Comparison of ENCODE assay signal across 13 cellular contexts in genomic region chr12:75933136-75933535, GRCh38.
DNase-seq lines count a peak whose midpoint lies in the region; ATAC-seq and TF ChIP-seq lines count a peak whose summit lies in the region.
"Had no signal": no experiment of that assay in that cellular context is flagged by ENCODE, and none has a peak within 500 bp of the region (broad histone marks: within the 10 kb centered on the region; RNA-seq: fewer than 3 reads in every experiment).

No MANE protein-coding gene starts in this region.

- 15 to 20% methylated on average over 4 of the region's 4 CpGs for WGBS in GM23248 (ENCODE audit: low coverage in 1 of 2, low lambda C conversion rate in 2 of 2, missing lambda C conversion rate in 2 of 2), 2 experiments
- WGBS in psoas muscle, 3 donors, result 45 to 55% (median 52%) methylated on average over 4 of the region's 4 CpGs

- H3K36me3 ChIP-seq in GM23248 (ENCODE audit: low read depth), result no peaks in the 10 kb centered on the region
- no peaks in the 10 kb centered on the region for H3K36me3 ChIP-seq in Panc1 (ENCODE audit: control insufficient read depth, insufficient read depth, low read length)
- no peaks in the 10 kb centered on the region for H3K36me3 ChIP-seq in psoas muscle (ENCODE audit: insufficient read depth in 1 of 2, low read depth in 1 of 2)
- H3K36me3 ChIP-seq: tibial nerve had no signal

- TF ChIP-seq CTCF in Panc1 (IDR thresholded peaks at IDR 0.05) (no peak), psoas muscle (IDR thresholded peaks at IDR 0.05) (no peak)

- ATAC-seq in Panc1, result no peak; the same call in 1 of the 2 replicates
- peak; percentile 65 to 91 (median 74) for ATAC-seq in psoas muscle
- ATAC-seq in HG03159 (IDR thresholded peaks at IDR 0.05; ENCODE audit: unreplicated experiment), result no peak
- no peak for ATAC-seq in HG02571 (IDR thresholded peaks at IDR 0.05; ENCODE audit: unreplicated experiment)
- ATAC-seq in HG03108 (IDR thresholded peaks at IDR 0.05; ENCODE audit: unreplicated experiment), result no peak
- ATAC-seq in activated CD8-positive, alpha-beta T cell treated with anti-CD3 and anti-CD28 coated beads, Interleukin-2, amount 10 ng/mL, durations not matched to agents 7 days and 5 days, result no peak

- peak; percentile 91 for DNase-seq in GM23248
- no peak for DNase-seq in Panc1 (ENCODE audit: low read depth, low spot score)
- DNase-seq in epithelial cell of prostate (ENCODE audit: low read depth, low spot score), result peak; percentile 60
- DNase-seq in psoas muscle, result no peak
- no peak for DNase-seq in activated CD8-positive, alpha-beta T cell treated with anti-CD3 and anti-CD28 coated beads, Interleukin-2, amount 10 ng/mL, durations not matched to agents 7 days and 5 days
- DNase-seq: NCI-H1092 treated with DMSO at 0.1 percent for 48 hours, NCI-H748 treated with DMSO at 0.1 percent for 48 hours had no signal

- H3K9ac ChIP-seq in GM23248, result peak overlapping the region; percentile 27; the same call in 1 of the 2 replicates

- no peaks in the 10 kb centered on the region for H3K79me2 ChIP-seq in GM23248 (ENCODE audit: insufficient read depth)

- H3K4me2 ChIP-seq in GM23248 (ENCODE audit: unreplicated experiment), result no peak overlapping the region

- CTCF ChIA-PET in Panc1 (lab: Charles Lee), result interaction anchor here (0.7 kb wide), 1 partner anchor 197 kb away, joined by 5 read pairs; no protein-coding TSS in a partner anchor
- CTCF ChIA-PET in activated CD8-positive, alpha-beta T cell treated with anti-CD3 and anti-CD28 coated beads, Interleukin-2, amount 10 ng/mL, durations not matched to agents 7 days and 5 days (lab: Charles Lee), result interaction anchor here (1.0 to 2.0 kb wide), 3 partner anchors 10 to 99 kb away, joined by 3 to 5 read pairs (median 4); partner anchors contain the start of gene PHLDA1

- intact Hi-C loops in Panc1 (cut with micrococcal nuclease; ENCODE audit: unreplicated experiment) (no loop called here), psoas muscle (cut with DNase I) (no loop called here)

- peak overlapping the region; percentile 59 for H2AFZ ChIP-seq in GM23248

- H3K36me3 Mint-ChIP-seq in activated CD8-positive, alpha-beta T cell treated with anti-CD3 and anti-CD28 coated beads, Interleukin-2, amount 10 ng/mL, durations not matched to agents 7 days and 5 days (ENCODE audit: low read depth), result peaks cover 2% of the 10 kb centered on the region

- no peak overlapping the region for H3K27ac Mint-ChIP-seq in activated CD8-positive, alpha-beta T cell treated with anti-CD3 and anti-CD28 coated beads, Interleukin-2, amount 10 ng/mL, durations not matched to agents 7 days and 5 days

- H3K27ac ChIP-seq in GM23248 (peak overlapping the region; percentile 81), Panc1 (ENCODE audit: low read length) (peak overlapping the region; percentile 80; the same call in 1 of the 2 replicates), epithelial cell of prostate (peak overlapping the region; percentile 94), psoas muscle (no peak overlapping the region)
- H3K27ac ChIP-seq: tibial nerve had no signal

- in situ Hi-C loops in GM23248 (cut with MboI) (no loop called here), Panc1 (cut with HindIII; ENCODE audit: low pct_unique_long_range_greater_than_20kb, low sequenced_read_pairs) (no loop called here)

- H4K20me1 ChIP-seq in GM23248 (ENCODE audit: insufficient read depth), result no peaks in the 10 kb centered on the region

- H3K9me2 ChIP-seq in GM23248 (ENCODE audit: insufficient read depth), result no peaks in the 10 kb centered on the region

- H3K4me3 ChIP-seq in GM23248, result no peak overlapping the region
- no peak overlapping the region for H3K4me3 ChIP-seq in Panc1 (ENCODE audit: low read depth in 2 of 2, low read length in 2 of 2)
- H3K4me3 ChIP-seq in psoas muscle, result no peak overlapping the region
- H3K4me3 ChIP-seq: tibial nerve had no signal

- no peaks in the 10 kb centered on the region for H3K9me3 Mint-ChIP-seq in activated CD8-positive, alpha-beta T cell treated with anti-CD3 and anti-CD28 coated beads, Interleukin-2, amount 10 ng/mL, durations not matched to agents 7 days and 5 days (ENCODE audit: insufficient read depth)
- H3K9me3 Mint-ChIP-seq: central memory CD8-positive, alpha-beta T cell; T-helper 2 cell treated with Interferon-gamma antibody and Interleukin-4, amounts not matched to agents 5 μg/mL and 100 μg/mL, for 36 hours had no signal

- H3K9me3 ChIP-seq in GM23248 (ENCODE audit: low read depth) (no peaks in the 10 kb centered on the region), Panc1 (ENCODE audit: control insufficient read depth, insufficient read depth, low read depth, low read length) (no peaks in the 10 kb centered on the region; the same call in 1 of the 2 replicates), psoas muscle (no peaks in the 10 kb centered on the region)
- H3K9me3 ChIP-seq: tibial nerve had no signal

- peaks cover 24% of the 10 kb centered on the region for H3K4me1 Mint-ChIP-seq in activated CD8-positive, alpha-beta T cell treated with anti-CD3 and anti-CD28 coated beads, Interleukin-2, amount 10 ng/mL, durations not matched to agents 7 days and 5 days (ENCODE audit: low read depth)
- H3K4me1 Mint-ChIP-seq: central memory CD8-positive, alpha-beta T cell had no signal

- peaks cover 3% of the 10 kb centered on the region for H3K27me3 Mint-ChIP-seq in activated CD8-positive, alpha-beta T cell treated with anti-CD3 and anti-CD28 coated beads, Interleukin-2, amount 10 ng/mL, durations not matched to agents 7 days and 5 days (ENCODE audit: low read depth)
- H3K27me3 Mint-ChIP-seq: central memory CD8-positive, alpha-beta T cell had no signal

- peaks cover 13% of the 10 kb centered on the region for H3F3A ChIP-seq in GM23248 (ENCODE audit: insufficient read depth)

- no TSS peak for BruUV-seq in Panc1 (replicated peaks; lab: Mats Ljungman, UMichigan)

- POLR2A ChIA-PET in Panc1 (lab: Charles Lee), result interaction anchor here (0.7 kb wide), 1 partner anchor 14 kb away, joined by 4 read pairs; no protein-coding TSS in a partner anchor
- POLR2A ChIA-PET in activated CD8-positive, alpha-beta T cell treated with anti-CD3 and anti-CD28 coated beads, Interleukin-2, amount 10 ng/mL, durations not matched to agents 7 days and 5 days (lab: Charles Lee), result interaction anchor here (0.6 to 3.0 kb wide), 4 partner anchors 11 to 87 kb away, joined by 3 to 21 read pairs (median 6); no protein-coding TSS in a partner anchor

- peaks cover 23% of the 10 kb centered on the region for H3K4me1 ChIP-seq in GM23248 (ENCODE audit: insufficient read depth)
- no peaks in the 10 kb centered on the region for H3K4me1 ChIP-seq in Panc1 (ENCODE audit: control insufficient read depth, insufficient read depth, low read length)
- peaks cover 3% of the 10 kb centered on the region for H3K4me1 ChIP-seq in psoas muscle

- no peaks in the 10 kb centered on the region for H3K27me3 ChIP-seq in GM23248 (replicated peaks; ENCODE audit: insufficient read depth)
- H3K27me3 ChIP-seq in Panc1 (ENCODE audit: control insufficient read depth, insufficient read depth, low read length), result no peaks in the 10 kb centered on the region
- H3K27me3 ChIP-seq in psoas muscle (ENCODE audit: insufficient read depth in 3 of 3, low read length in 2 of 3), result no peaks in the 10 kb centered on the region
- H3K27me3 ChIP-seq: tibial nerve had no signal

- H3K4me3 Mint-ChIP-seq in activated CD8-positive, alpha-beta T cell treated with anti-CD3 and anti-CD28 coated beads, Interleukin-2, amount 10 ng/mL, durations not matched to agents 7 days and 5 days, result no peak overlapping the region
- H3K4me3 Mint-ChIP-seq: central memory CD8-positive, alpha-beta T cell had no signal

Comparison
In these comparisons a context has a peak if more than half of its experiments do, and no peak if none do; other contexts are left out.
1. DNase-seq: peak in GM23248 (single experiment) and epithelial cell of prostate (single experiment); none in Panc1 (single experiment), psoas muscle (0 of 2) and activated CD8-positive, alpha-beta T cell treated with anti-CD3 and anti-CD28 coated beads, Interleukin-2, amount 10 ng/mL, durations not matched to agents 7 days and 5 days (single experiment).
2. ATAC-seq: peak in psoas muscle (4 of 4); none in Panc1 (single experiment), HG03159 (single experiment), HG02571 (single experiment), HG03108 (single experiment) and activated CD8-positive, alpha-beta T cell treated with anti-CD3 and anti-CD28 coated beads, Interleukin-2, amount 10 ng/mL, durations not matched to agents 7 days and 5 days (single experiment).